Comparison of ENCODE assay signal across 15 cellular contexts in genomic region chr1:52306227-52307006, GRCh38. TPM values are rescaled to one million over a fixed set of nuclear protein-coding genes. Genes with fewer than 3 reads are reported as not detected.
DNase-seq lines count a peak whose midpoint lies in the region; ATAC-seq and TF ChIP-seq lines count a peak whose summit lies in the region.
"Had no signal": no experiment of that assay in that cellular context is flagged by ENCODE, and none has a peak within 500 bp of the region (broad histone marks: within the 10 kb centered on the region; RNA-seq: fewer than 3 reads in every experiment).

No MANE protein-coding gene starts in this region.

- 77 to 87% methylated on average over 7 to 11 of the region's 11 CpGs for WGBS in body of pancreas, 2 donors

- ATAC-seq in DND-41 (ENCODE audit: insufficient read depth, low read depth) = no peak
- ATAC-seq in body of pancreas = no peak
- peak; percentile 50 to 83 for ATAC-seq in lower lobe of right lung
- no peak for ATAC-seq in left colon
- ATAC-seq: activated T-helper 17 cell treated with anti-CD3 and anti-CD28 coated beads, Interleukin-2, amount 50 U/mL, for 72 hours; GM12878; psoas muscle had no signal

- H3K4me1 ChIP-seq in DND-41 (ENCODE audit: insufficient read depth, low read length) (no peaks in the 10 kb centered on the region), body of pancreas (no peaks in the 10 kb centered on the region), lower lobe of right lung (no peaks in the 10 kb centered on the region)
- H3K4me1 ChIP-seq: psoas muscle, suprapubic skin had no signal

- DNase-seq in DND-41 (no peak), NCI-H2196 treated with DMSO at 0.1 percent for 48 hours (lab: John Stamatoyannopoulos, UW; ENCODE audit: unreplicated experiment) (peak; percentile 3), body of pancreas (peak; percentile 7 to 61 (median 28)), lower lobe of right lung (no peak), left colon (no peak), Kasumi-1 (lab: John Stamatoyannopoulos, UW) (no peak)
- DNase-seq in activated CD4-positive, alpha-beta T cell treated with anti-CD3 and anti-CD28 coated beads, Interleukin-2, amount 50 U/mL, for 1 hour = no peak
- DNase-seq: activated CD4-positive, alpha-beta memory T cell treated with anti-CD3 and anti-CD28 coated beads for 36 hours; kidney glomerular epithelial cell; NCI-H1092 treated with DMSO at 0.1 percent for 48 hours; psoas muscle; stimulated activated CD4-positive, alpha-beta T cell treated with anti-CD3 and anti-CD28 coated beads, Interleukin-15, amount 100 ng/mL, for 24 hours had no signal

- no peak overlapping the region for H3K4me2 ChIP-seq in DND-41 (ENCODE audit: insufficient read depth, low read length)

- H3K27me3 ChIP-seq in DND-41 (ENCODE audit: insufficient read depth, low read length, poor library complexity) (no peaks in the 10 kb centered on the region), body of pancreas (no peaks in the 10 kb centered on the region), lower lobe of right lung (ENCODE audit: low read depth) (no peaks in the 10 kb centered on the region)
- H3K27me3 ChIP-seq: suprapubic skin had no signal

- peaks cover 53% of the 10 kb centered on the region for H3K36me3 ChIP-seq in DND-41 (ENCODE audit: insufficient read depth, low read length)
- H3K36me3 ChIP-seq in body of pancreas (replicated peaks in 1 of 2; ENCODE audit: insufficient read depth in 1 of 2, low read depth in 2 of 2) = peaks cover 0 to 5% of the 10 kb centered on the region in 2 donors
- peaks cover 30% of the 10 kb centered on the region for H3K36me3 ChIP-seq in lower lobe of right lung

- no peak overlapping the region for H3K9ac ChIP-seq in DND-41 (ENCODE audit: low read depth, low read length)

- H3K4me3 ChIP-seq in DND-41 (ENCODE audit: low read depth in 1 of 2, low read length in 2 of 2) (no peak overlapping the region), body of pancreas (no peak overlapping the region), lower lobe of right lung (no peak overlapping the region)
- H3K4me3 ChIP-seq: GM12878, psoas muscle, suprapubic skin had no signal

- no peaks in the 10 kb centered on the region for H4K20me1 ChIP-seq in DND-41 (ENCODE audit: insufficient read depth, low read length)

- H3K27ac ChIP-seq in DND-41 (ENCODE audit: low read length) = 0 out of 2 replicates have a peak overlapping the region, but pooled peaks have one; percentile 33
- no peak overlapping the region for H3K27ac ChIP-seq in body of pancreas
- no peak overlapping the region for H3K27ac ChIP-seq in lower lobe of right lung
- H3K27ac ChIP-seq: psoas muscle, suprapubic skin had no signal

- TF ChIP-seq POLR2A in body of pancreas (IDR thresholded peaks at IDR 0.05) = no peak

- no peak overlapping the region for H2AFZ ChIP-seq in DND-41 (ENCODE audit: low read depth, low read length)

- H3K9me3 ChIP-seq in DND-41 (ENCODE audit: insufficient read depth, low read length, severe bottlenecking) (no peaks in the 10 kb centered on the region), body of pancreas (no peaks in the 10 kb centered on the region), lower lobe of right lung (no peaks in the 10 kb centered on the region)
- H3K9me3 ChIP-seq: psoas muscle, suprapubic skin had no signal

- no peaks in the 10 kb centered on the region for H3K79me2 ChIP-seq in DND-41 (ENCODE audit: insufficient read depth, low read length)

- intact Hi-C loops in body of pancreas (cut with DNase I) = no loop called here
- intact Hi-C loops in lower lobe of right lung (cut with DNase I) = no loop called here
- intact Hi-C loops in left colon (cut with DNase I, micrococcal nuclease) = loop anchor here in 1 of 2 donors (10.0 kb wide), 1 partner anchor 182 kb away; no protein-coding TSS in a partner anchor

- TF ChIP-seq CTCF in DND-41 (IDR thresholded peaks at IDR 0.05; ENCODE audit: borderline replicate concordance, extremely low read depth, low read length, poor library complexity, severe bottlenecking) = no peak
- peak in 1 of 7 experiments; percentile 4 for TF ChIP-seq CTCF in body of pancreas (IDR thresholded peaks at IDR 0.05)
- no peak for TF ChIP-seq CTCF in lower lobe of right lung (IDR thresholded peaks at IDR 0.05)

RNA-seq across cellular contexts. Expression of gene CC2D1B, which starts 59.6 kb away (rescaled TPM):
- total RNA-seq in body of pancreas (10 to 100 TPM; 23.6 to 48.5 TPM), lower lobe of right lung (44.5 TPM), left colon (10 to 100 TPM; 32.8 to 35.3 TPM)

Comparison
In these comparisons a context has a peak if more than half of its experiments do, and no peak if none do; other contexts are left out.
1. ATAC-seq: peak in lower lobe of right lung (2 of 2); none in DND-41 (single experiment), body of pancreas (single experiment) and left colon (single experiment).
2. DNase-seq: peak in NCI-H2196 treated with DMSO at 0.1 percent for 48 hours (single experiment) and body of pancreas (4 of 4); none in DND-41 (single experiment), lower lobe of right lung (single experiment), left colon (0 of 2), Kasumi-1 (0 of 2) and activated CD4-positive, alpha-beta T cell treated with anti-CD3 and anti-CD28 coated beads, Interleukin-2, amount 50 U/mL, for 1 hour (single experiment).